ENCODE assay signal across 24 cellular contexts in genomic region chr1:2085080-2085479, GRCh38.
"Had no signal": no experiment of that assay in that cellular context is flagged by ENCODE, and none has a peak within 500 bp of the region (broad histone marks: within the 10 kb centered on the region; RNA-seq: fewer than 3 reads in every experiment).

No MANE protein-coding gene starts in this region.

- H3K9me3 Mint-ChIP-seq: activated naive CD4-positive, alpha-beta T cell treated with anti-CD3 and anti-CD28 coated beads for 36 hours; WTC11 had no signal

- H3K36me3 ChIP-seq: neural progenitor cell, transverse colon, vagina had no signal

- H3K4me1 Mint-ChIP-seq: activated naive CD8-positive, alpha-beta T cell treated with anti-CD3 and anti-CD28 coated beads, Interleukin-2, amount 10 ng/mL, durations not matched to agents 7 days and 5 days; mesothelial cell of epicardium; WTC11 had no signal

- H3K27me3 Mint-ChIP-seq: activated naive CD8-positive, alpha-beta T cell treated with anti-CD3 and anti-CD28 coated beads, Interleukin-2, amount 10 ng/mL, durations not matched to agents 7 days and 5 days; dendritic cell treated with granulocyte-macrophage colony-stimulating factor and Interleukin-4, amounts not matched to agents 40 ng/mL and 50 ng/mL, for 4 days; naive thymus-derived CD8-positive, alpha-beta T cell had no signal

- H3K27me3 ChIP-seq: neural progenitor cell, spleen, transverse colon, vagina had no signal

- H3K27ac Mint-ChIP-seq: activated naive CD4-positive, alpha-beta T cell treated with anti-CD3 and anti-CD28 coated beads for 36 hours; activated naive CD8-positive, alpha-beta T cell treated with anti-CD3 and anti-CD28 coated beads, Interleukin-2, amount 10 ng/mL, durations not matched to agents 7 days and 5 days; dendritic cell treated with granulocyte-macrophage colony-stimulating factor and Interleukin-4, amounts not matched to agents 40 ng/mL and 50 ng/mL, for 4 days; mesothelial cell of epicardium; naive thymus-derived CD8-positive, alpha-beta T cell; neural progenitor cell; WTC11 had no signal

- FAIRE-seq: endometrium, kidney had no signal

- H3K27ac ChIP-seq: neural progenitor cell, spleen, suprapubic skin, transverse colon, vagina had no signal

- DNase-seq: activated CD4-positive, alpha-beta T cell treated with anti-CD3 and anti-CD28 coated beads, Interleukin-2, amount 50 U/mL, for 4 hours; activated naive CD4-positive, alpha-beta T cell treated with anti-CD3 and anti-CD28 coated beads for 36 hours; activated naive CD8-positive, alpha-beta T cell treated with anti-CD3 and anti-CD28 coated beads, Interleukin-2, amount 10 ng/mL, durations not matched to agents 7 days and 5 days; activated T-cell treated with anti-CD3 and anti-CD28 coated beads, Interleukin-2, amount 50 U/mL, for 48 hours; amniotic stem cell; effector CD4-positive, alpha-beta T cell; erythroblast; foreskin fibroblast; kidney; mammary epithelial cell; naive thymus-derived CD8-positive, alpha-beta T cell; spleen; stimulated activated CD4-positive, alpha-beta T cell treated with anti-CD3 and anti-CD28 coated beads, Interleukin-4, amount 100 ng/mL, for 24 hours; stimulated activated naive CD4-positive, alpha-beta T cell treated with Interleukin-2 at 50 U/mL for 16 hours; T-helper 1 cell; transverse colon had no signal

- H3K4me3 ChIP-seq: neural progenitor cell, spleen, suprapubic skin, transverse colon, vagina had no signal

- H3K4me1 ChIP-seq: suprapubic skin, transverse colon, vagina had no signal

- H3K9me3 ChIP-seq: spleen, suprapubic skin, transverse colon, vagina had no signal

- H3K4me3 Mint-ChIP-seq: activated naive CD4-positive, alpha-beta T cell treated with anti-CD3 and anti-CD28 coated beads for 36 hours; activated naive CD8-positive, alpha-beta T cell treated with anti-CD3 and anti-CD28 coated beads, Interleukin-2, amount 10 ng/mL, durations not matched to agents 7 days and 5 days; dendritic cell treated with granulocyte-macrophage colony-stimulating factor and Interleukin-4, amounts not matched to agents 40 ng/mL and 50 ng/mL, for 4 days; mesothelial cell of epicardium; naive thymus-derived CD8-positive, alpha-beta T cell; neural progenitor cell; WTC11 had no signal

- ATAC-seq: left lobe of liver; naive thymus-derived CD8-positive, alpha-beta T cell; WTC11 had no signal
